Comparison of ENCODE assay signal across 8 cellular contexts in genomic region chr7:139339698-139340036, GRCh38. TPM values are rescaled to one million over a fixed set of nuclear protein-coding genes. Genes with fewer than 3 reads are reported as not detected.
DNase-seq lines count a peak whose midpoint lies in the region; ATAC-seq and TF ChIP-seq lines count a peak whose summit lies in the region.

No MANE protein-coding gene starts in this region.

- BruUV-seq in mammary epithelial cell (replicated peaks; lab: Mats Ljungman, UMichigan): no TSS peak

- H3K4me1 ChIP-seq in right atrium auricular region: peaks cover 0 to 16% of the 10 kb centered on the region in 2 donors
- peaks cover 7% of the 10 kb centered on the region for H3K4me1 ChIP-seq in mammary epithelial cell (ENCODE audit: insufficient read depth, low read length)
- H3K4me1 ChIP-seq in mononuclear cell (ENCODE audit: insufficient read depth, low read length): peaks cover 23% of the 10 kb centered on the region
- H3K4me1 ChIP-seq in vagina: peaks cover 18% of the 10 kb centered on the region
- H3K4me1 ChIP-seq in foreskin keratinocyte: no peaks in the 10 kb centered on the region

- DNase-seq in right atrium auricular region (ENCODE audit: low spot score) (no peak), cardiac septum (ENCODE audit: low spot score) (no peak), mammary epithelial cell (no peak), vagina (ENCODE audit: extremely low spot score in 2 of 2) (no peak), GM13976 (ENCODE audit: low spot score) (no peak), globus pallidus (ENCODE audit: low spot score) (no peak), foreskin keratinocyte (no peak)

- peak overlapping the region; percentile 84 for H2AFZ ChIP-seq in mammary epithelial cell (ENCODE audit: low read depth, low read length)

- no peak for TF ChIP-seq POLR2A in vagina (IDR thresholded peaks at IDR 0.05)

- no peak for ATAC-seq in foreskin keratinocyte

- H3K79me2 ChIP-seq in mammary epithelial cell (ENCODE audit: insufficient read depth, low read length): peaks cover 24% of the 10 kb centered on the region

- 88% methylated on average over 9 of the region's 13 CpGs for WGBS in mammary epithelial cell (ENCODE audit: low coverage, missing lambda C conversion rate)

- no peaks in the 10 kb centered on the region for H4K20me1 ChIP-seq in mammary epithelial cell (ENCODE audit: insufficient read depth, low read length)

- H3K4me2 ChIP-seq in mammary epithelial cell (ENCODE audit: insufficient read depth, low read depth, low read length): peak overlapping the region; percentile 93

- peak overlapping the region; percentile 100 for H3K27ac ChIP-seq in right atrium auricular region
- H3K27ac ChIP-seq in mammary epithelial cell (ENCODE audit: insufficient read depth, low read depth, low read length): peak overlapping the region; percentile 99
- peak overlapping the region; percentile 100 for H3K27ac ChIP-seq in vagina
- no peak overlapping the region for H3K27ac ChIP-seq in foreskin keratinocyte

- H3K27me3 ChIP-seq in right atrium auricular region: no peaks in the 10 kb centered on the region
- H3K27me3 ChIP-seq in mammary epithelial cell (ENCODE audit: insufficient read depth, low read length): no peaks in the 10 kb centered on the region
- no peaks in the 10 kb centered on the region for H3K27me3 ChIP-seq in mononuclear cell (ENCODE audit: insufficient read depth, low read length)
- no peaks in the 10 kb centered on the region for H3K27me3 ChIP-seq in vagina
- no peaks in the 10 kb centered on the region for H3K27me3 ChIP-seq in foreskin keratinocyte

- no peak overlapping the region for H3K9ac ChIP-seq in mammary epithelial cell (ENCODE audit: insufficient read depth, low read length)

- TF ChIP-seq CTCF in right atrium auricular region (IDR thresholded peaks at IDR 0.05) (no peak), mammary epithelial cell (conservative IDR thresholded peaks at IDR 0.05 in 1 of 2, IDR thresholded peaks at IDR 0.05 in 1 of 2; ENCODE audit: extremely low read depth in 1 of 2, insufficient read depth in 1 of 2, low read depth in 1 of 2, low read length in 2 of 2) (no peak), vagina (IDR thresholded peaks at IDR 0.05) (no peak), GM13976 (IDR thresholded peaks at IDR 0.05; ENCODE audit: borderline replicate concordance, control extremely low read depth, extremely low read depth, insufficient read depth, missing control alignments) (no peak), foreskin keratinocyte (conservative IDR thresholded peaks at IDR 0.05) (no peak)

- in situ Hi-C loops in mammary epithelial cell (cut with MboI; ENCODE audit: low sequenced_read_pairs in 2 of 2): no loop called here
- in situ Hi-C loops in GM13976 (cut with MboI; ENCODE audit: low sequenced_read_pairs, unreplicated experiment): no loop called here

- H3K9me3 ChIP-seq in right atrium auricular region: no peaks in the 10 kb centered on the region
- peaks cover 4% of the 10 kb centered on the region for H3K9me3 ChIP-seq in mammary epithelial cell (replicated peaks; ENCODE audit: insufficient read depth, low read length)
- no peaks in the 10 kb centered on the region for H3K9me3 ChIP-seq in mononuclear cell (ENCODE audit: low read depth, low read length)
- no peaks in the 10 kb centered on the region for H3K9me3 ChIP-seq in vagina

- intact Hi-C loops in cardiac septum (cut with DNase I) (loop anchor here (1.0 to 5.0 kb wide), 3 partner anchors 20 to 838 kb away; partner anchors contain the start of genes KDM7A, LUC7L2 and UBN2), mammary epithelial cell (cut with micrococcal nuclease) (loop anchor here (1.0 kb wide), 3 partner anchors 20 to 230 kb away; partner anchors contain the start of genes LUC7L2 and ZC3HAV1), vagina (cut with DNase I) (loop anchor here (2.0 kb wide), 1 partner anchor 19 kb away; the partner anchor contains the start of gene LUC7L2)

- dilution Hi-C loops in mammary epithelial cell (cut with HindIII; ENCODE audit: low sequenced_read_pairs): no loop called here

- CTCF ChIA-PET in mammary epithelial cell (lab: Charles Lee; ENCODE audit: low non-redundant PET): no interaction called here

- peak overlapping the region; percentile 95 to 99 for H3K4me3 ChIP-seq in right atrium auricular region
- H3K4me3 ChIP-seq in mammary epithelial cell (replicated peaks in 1 of 3; ENCODE audit: insufficient read depth in 1 of 3, low read depth in 2 of 3, low read length in 3 of 3): peak overlapping the region; percentile 47 to 90 (median 73)
- H3K4me3 ChIP-seq in mononuclear cell (ENCODE audit: low read length): peak overlapping the region; percentile 95
- H3K4me3 ChIP-seq in vagina: peak overlapping the region; percentile 62 to 85

- H3K36me3 ChIP-seq in right atrium auricular region (no peaks in the 10 kb centered on the region), mammary epithelial cell (ENCODE audit: insufficient read depth, low read length) (no peaks in the 10 kb centered on the region), vagina (no peaks in the 10 kb centered on the region)

RNA-seq across cellular contexts. Expression of gene FMC1, which starts 1.5 kb away (rescaled TPM):
- 10 to 100 TPM; 20.2 to 45.9 TPM for total RNA-seq in right atrium auricular region
- total RNA-seq in cardiac septum: 29.4 TPM
- 1 to 10 TPM; 6.2 to 7.1 TPM for total RNA-seq in mammary epithelial cell
- 7.3 TPM for polyA plus RNA-seq in mammary epithelial cell
- polyA minus RNA-seq in mammary epithelial cell: not detected
- 2.2 TPM for total RNA-seq in mononuclear cell
- total RNA-seq in vagina: 8.6 TPM
- 5.5 and 5.6 TPM in 2 replicates for total RNA-seq in foreskin keratinocyte
- polyA plus RNA-seq in foreskin keratinocyte: 8.0 and 8.6 TPM in 2 replicates

RNA-seq across cellular contexts. Expression of gene LUC7L2, which starts 20.0 kb away (rescaled TPM):
- total RNA-seq in right atrium auricular region (10 to 100 TPM; 35.0 to 37.2 TPM), cardiac septum (64.9 TPM), mammary epithelial cell (100 to 1,000 TPM in 1 of 2 donors, 10 to 100 TPM in 1; 44.0 to 110 TPM), mononuclear cell (105 TPM), vagina (51.8 TPM), foreskin keratinocyte (55.3 and 67.2 TPM in 2 replicates)
- polyA plus RNA-seq in mammary epithelial cell (31.6 TPM), foreskin keratinocyte (32.1 and 41.7 TPM in 2 replicates)
- 32.4 TPM for polyA minus RNA-seq in mammary epithelial cell
